In the genomic region with DNA sequence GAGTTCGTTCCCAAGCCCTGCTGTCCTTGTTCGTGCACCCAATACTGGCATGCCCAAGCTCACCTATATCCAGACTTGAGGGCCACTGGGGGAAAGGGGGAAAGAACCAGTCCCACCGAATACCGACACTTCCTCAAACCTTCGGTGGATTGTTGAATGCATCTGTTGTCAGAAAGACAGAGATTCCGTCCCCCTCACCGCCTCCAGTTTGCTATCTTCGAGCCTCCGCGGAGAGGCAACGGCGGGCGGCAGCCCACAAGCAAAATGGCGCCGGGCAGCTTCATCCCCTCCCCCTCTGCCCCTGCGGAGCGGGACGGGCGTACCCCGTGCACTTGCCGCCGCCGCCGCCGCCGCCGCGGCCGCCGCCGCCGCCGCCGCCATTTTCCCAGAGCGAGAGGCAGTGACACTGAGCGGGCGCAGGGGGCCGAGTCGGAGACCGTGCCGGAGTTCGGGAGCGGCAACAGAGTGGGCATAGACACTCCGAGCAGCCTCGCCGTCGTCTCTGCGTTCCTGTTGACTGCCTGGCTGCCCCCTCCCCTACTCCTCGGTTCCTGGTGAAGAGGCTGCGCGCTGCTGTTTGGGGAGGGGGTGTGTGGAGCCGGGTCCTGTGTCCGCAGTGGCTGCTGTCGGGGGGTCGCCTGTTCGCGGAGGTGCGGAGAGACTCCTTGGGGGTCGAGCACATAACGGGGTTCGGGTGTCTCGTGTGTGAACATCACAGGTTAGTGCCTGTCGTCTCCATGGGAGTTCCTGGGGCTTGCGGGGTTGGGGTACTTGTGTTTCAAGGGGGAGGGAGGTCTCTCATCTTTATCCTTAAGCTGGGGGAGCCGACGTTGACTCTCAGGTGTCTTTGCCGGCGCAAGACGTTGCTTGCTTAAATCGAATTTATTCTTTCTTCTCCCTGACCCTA, we compare ENCODE assay signal across 8 cellular contexts. TPM values are rescaled to one million over a fixed set of nuclear protein-coding genes. Genes with fewer than 3 reads are reported as not detected.
A peak's percentile ranks its signal among the peaks of the same experiment; 100 is the strongest.
DNase-seq lines count a peak whose midpoint lies in the region; ATAC-seq and TF ChIP-seq lines count a peak whose summit lies in the region.

A gene with protein sequence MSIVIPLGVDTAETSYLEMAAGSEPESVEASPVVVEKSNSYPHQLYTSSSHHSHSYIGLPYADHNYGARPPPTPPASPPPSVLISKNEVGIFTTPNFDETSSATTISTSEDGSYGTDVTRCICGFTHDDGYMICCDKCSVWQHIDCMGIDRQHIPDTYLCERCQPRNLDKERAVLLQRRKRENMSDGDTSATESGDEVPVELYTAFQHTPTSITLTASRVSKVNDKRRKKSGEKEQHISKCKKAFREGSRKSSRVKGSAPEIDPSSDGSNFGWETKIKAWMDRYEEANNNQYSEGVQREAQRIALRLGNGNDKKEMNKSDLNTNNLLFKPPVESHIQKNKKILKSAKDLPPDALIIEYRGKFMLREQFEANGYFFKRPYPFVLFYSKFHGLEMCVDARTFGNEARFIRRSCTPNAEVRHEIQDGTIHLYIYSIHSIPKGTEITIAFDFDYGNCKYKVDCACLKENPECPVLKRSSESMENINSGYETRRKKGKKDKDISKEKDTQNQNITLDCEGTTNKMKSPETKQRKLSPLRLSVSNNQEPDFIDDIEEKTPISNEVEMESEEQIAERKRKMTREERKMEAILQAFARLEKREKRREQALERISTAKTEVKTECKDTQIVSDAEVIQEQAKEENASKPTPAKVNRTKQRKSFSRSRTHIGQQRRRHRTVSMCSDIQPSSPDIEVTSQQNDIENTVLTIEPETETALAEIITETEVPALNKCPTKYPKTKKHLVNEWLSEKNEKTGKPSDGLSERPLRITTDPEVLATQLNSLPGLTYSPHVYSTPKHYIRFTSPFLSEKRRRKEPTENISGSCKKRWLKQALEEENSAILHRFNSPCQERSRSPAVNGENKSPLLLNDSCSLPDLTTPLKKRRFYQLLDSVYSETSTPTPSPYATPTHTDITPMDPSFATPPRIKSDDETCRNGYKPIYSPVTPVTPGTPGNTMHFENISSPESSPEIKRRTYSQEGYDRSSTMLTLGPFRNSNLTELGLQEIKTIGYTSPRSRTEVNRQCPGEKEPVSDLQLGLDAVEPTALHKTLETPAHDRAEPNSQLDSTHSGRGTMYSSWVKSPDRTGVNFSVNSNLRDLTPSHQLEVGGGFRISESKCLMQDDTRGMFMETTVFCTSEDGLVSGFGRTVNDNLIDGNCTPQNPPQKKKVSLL (N-terminal part only) (plus strand): TSS at position 388 of the 907 bp plus-strand sequence. CDS start 26,748 bp downstream, outside the sequence.

- peak; percentile 26 for ATAC-seq in activated naive CD8-positive, alpha-beta T cell treated with anti-CD3 and anti-CD28 coated beads, Interleukin-2, amount 10 ng/mL, durations not matched to agents 7 days and 5 days (ENCODE audit: low read depth)

- H3K27ac Mint-ChIP-seq in activated naive CD8-positive, alpha-beta T cell treated with anti-CD3 and anti-CD28 coated beads, Interleukin-2, amount 10 ng/mL, durations not matched to agents 7 days and 5 days: peak within 1 kb of the TSS; percentile 100

- TF ChIP-seq CTCF in NB4 (IDR thresholded peaks at IDR 0.05; ENCODE audit: low read depth, low read length): no peak
- no peak for TF ChIP-seq CTCF in cardiac muscle cell (IDR thresholded peaks at IDR 0.05; ENCODE audit: low read depth, low read length)
- TF ChIP-seq CTCF in transverse colon (IDR thresholded peaks at IDR 0.05): peak in 3 of 5 experiments; percentile 11 to 45 (median 22)

- H3K36me3 ChIP-seq in cardiac muscle cell: no peaks in the 10 kb centered on the region
- no peaks in the 10 kb centered on the region for H3K36me3 ChIP-seq in transverse colon

- no peaks in the 10 kb centered on the region for H3K9me3 ChIP-seq in cardiac muscle cell (ENCODE audit: low read depth)
- no peaks in the 10 kb centered on the region for H3K9me3 ChIP-seq in transverse colon

- H3K4me3 ChIP-seq in NB4 (ENCODE audit: low read depth, low read length) (peak within 1 kb of the TSS; percentile 75), cardiac muscle cell (peak within 1 kb of the TSS; percentile 81), transverse colon (peak within 1 kb of the TSS; percentile 86 to 88 (median 88))

- H3K4me1 ChIP-seq in cardiac muscle cell (ENCODE audit: low read depth): peaks cover 36% of the 10 kb centered on the region
- peaks cover 8 to 39% (median 35%) of the 10 kb centered on the region in 4 donors for H3K4me1 ChIP-seq in transverse colon

- H3K27me3 ChIP-seq in cardiac muscle cell: no peaks in the 10 kb centered on the region
- H3K27me3 ChIP-seq in transverse colon: no peaks in the 10 kb centered on the region

- in situ Hi-C loops in transverse colon (cut with MboI; ENCODE audit: low pct_ligation_motif_present in 1 of 4, low pct_unique_long_range_greater_than_20kb in 1 of 4, low sequenced_read_pairs in 3 of 4): loop anchor here in 1 of 4 donors (10.0 kb wide), 1 partner anchor 69 kb away; no protein-coding TSS in a partner anchor

- peaks cover 26% of the 10 kb centered on the region for H3K4me1 Mint-ChIP-seq in activated naive CD8-positive, alpha-beta T cell treated with anti-CD3 and anti-CD28 coated beads, Interleukin-2, amount 10 ng/mL, durations not matched to agents 7 days and 5 days

- TF ChIP-seq POLR2A in NB4 (IDR thresholded peaks at IDR 0.05; ENCODE audit: extremely low read depth, insufficient read length): peak; percentile 86
- no peak for TF ChIP-seq POLR2A in transverse colon (IDR thresholded peaks at IDR 0.05)

- DNase-seq in GF-D8 (lab: John Stamatoyannopoulos, UW): peak; percentile 39
- DNase-seq in HEK293T (ENCODE audit: extremely low spot score): peak; percentile 65
- DNase-seq in NB4 (ENCODE audit: low read depth): peak; percentile 93
- peak; percentile 68 to 76 for DNase-seq in SW 1271 (lab: John Stamatoyannopoulos, UW)
- DNase-seq in activated naive CD8-positive, alpha-beta T cell treated with anti-CD3 and anti-CD28 coated beads, Interleukin-2, amount 10 ng/mL, durations not matched to agents 7 days and 5 days: peak; percentile 93
- DNase-seq in cardiac muscle cell (ENCODE audit: low read depth in 1 of 2, low spot score in 1 of 2): peak; percentile 91 to 92
- DNase-seq in posterior cingulate gyrus: peak; percentile 79 to 98 (median 85)
- DNase-seq in transverse colon: peak; percentile 91

- POLR2A ChIA-PET in HEK293T (lab: Yijun Ruan, JAX): interaction anchor here (0.6 to 2.4 kb wide), 25 partner anchors 9 to 518 kb away, joined by 3 to 24 read pairs (median 4); a partner anchor contains a TSS
- POLR2A ChIA-PET in activated naive CD8-positive, alpha-beta T cell treated with anti-CD3 and anti-CD28 coated beads, Interleukin-2, amount 10 ng/mL, durations not matched to agents 7 days and 5 days (lab: Charles Lee): interaction anchor here (0.8 to 10.6 kb wide), 20 partner anchors 9 to 1671 kb away, joined by 3 to 213 read pairs (median 5); a partner anchor contains a TSS

- no peaks in the 10 kb centered on the region for H3K27me3 Mint-ChIP-seq in activated naive CD8-positive, alpha-beta T cell treated with anti-CD3 and anti-CD28 coated beads, Interleukin-2, amount 10 ng/mL, durations not matched to agents 7 days and 5 days

- WGBS in transverse colon (ENCODE audit: low coverage in 1 of 2), 2 donors: 1 to 3% methylated on average over 7 to 45 of the region's 70 CpGs

- peak; percentile 31 for TF ChIP-seq EP300 in transverse colon (IDR thresholded peaks at IDR 0.05; ENCODE audit: low read depth)

- CTCF ChIA-PET in HEK293T (lab: Yijun Ruan, JAX): interaction anchor here (0.6 to 1.8 kb wide), 4 partner anchors 18 to 96 kb away, joined by 3 to 6 read pairs (median 3); no protein-coding TSS in a partner anchor

- peak within 1 kb of the TSS; percentile 94 for H3K4me3 Mint-ChIP-seq in activated naive CD8-positive, alpha-beta T cell treated with anti-CD3 and anti-CD28 coated beads, Interleukin-2, amount 10 ng/mL, durations not matched to agents 7 days and 5 days

- H3K27ac ChIP-seq in cardiac muscle cell: peak within 1 kb of the TSS; percentile 100
- H3K27ac ChIP-seq in transverse colon: peak within 1 kb of the TSS; percentile 98 to 100 (median 99)

- intact Hi-C loops in posterior cingulate gyrus (cut with DNase I): loop anchor here (5.0 kb wide), 1 partner anchor 373 kb away; a partner anchor contains a TSS
- intact Hi-C loops in transverse colon (cut with DNase I; ENCODE audit: low total_unique reads): no loop called here

- peaks cover 42% of the 10 kb centered on the region for H3K36me3 Mint-ChIP-seq in activated naive CD8-positive, alpha-beta T cell treated with anti-CD3 and anti-CD28 coated beads, Interleukin-2, amount 10 ng/mL, durations not matched to agents 7 days and 5 days

- H3K9me3 Mint-ChIP-seq in activated naive CD8-positive, alpha-beta T cell treated with anti-CD3 and anti-CD28 coated beads, Interleukin-2, amount 10 ng/mL, durations not matched to agents 7 days and 5 days: no peaks in the 10 kb centered on the region

TF ChIP-seq in HEK293T, 16 proteins besides CTCF, POLR2A, EP300 and RAD21:
- 0 out of 2 replicates have a peak, but pooled peaks have one; percentile 67 for TF ChIP-seq FOXM1 (IDR thresholded peaks at IDR 0.05; ENCODE audit: borderline replicate concordance)
- TF ChIP-seq ARNT (IDR thresholded peaks at IDR 0.05): peak; percentile 78
- no peak for TF ChIP-seq BHLHE40 (IDR thresholded peaks at IDR 0.05; ENCODE audit: borderline replicate concordance)
- peak; percentile 30; the same call in 1 of the 2 replicates for TF ChIP-seq L3MBTL2 (conservative IDR thresholded peaks at IDR 0.05)

RNA-seq across cellular contexts. Expression of the gene that starts here (rescaled TPM):
- 100 to 1,000 TPM; 141 to 145 TPM for total RNA-seq in activated naive CD8-positive, alpha-beta T cell treated with anti-CD3 and anti-CD28 coated beads, Interleukin-2, amount 10 ng/mL, durations not matched to agents 7 days and 5 days
- 59.1 and 78.4 TPM in 2 replicates for total RNA-seq in cardiac muscle cell
- 131 and 152 TPM in 2 replicates for polyA plus RNA-seq in cardiac muscle cell
- total RNA-seq in transverse colon: 100 to 1,000 TPM in 3 of 4 donors, 10 to 100 TPM in 1; 86.8 to 362 (median 178) TPM

Comparison
In these comparisons a context has a peak if more than half of its experiments do, and no peak if none do; other contexts are left out.
1. Peak in every context shown above with its lines: DNase-seq, ATAC-seq, H3K4me3 ChIP-seq and H3K27ac ChIP-seq.
2. DNase-seq: peak in every context shown above with its lines; median percentile 93 in NB4; 93 in activated naive CD8-positive, alpha-beta T cell treated with anti-CD3 and anti-CD28 coated beads, Interleukin-2, amount 10 ng/mL, durations not matched to agents 7 days and 5 days; 92 in cardiac muscle cell; 91 in transverse colon; 85 in posterior cingulate gyrus; 72 in SW 1271; 65 in HEK293T; 39 in GF-D8.
3. CTCF ChIP-seq: peak in transverse colon (3 of 5); none in NB4 (single experiment) and cardiac muscle cell (single experiment).